2 cellular contexts compared by ENCODE assay signal in genomic region chr19:9000933-9001332, GRCh38.
TF ChIP-seq lines count a peak whose summit lies in the region.

No MANE protein-coding gene starts in this region.

TF ChIP-seq in HEK293, 187 proteins besides CTCF, POLR2A, EP300 and RAD21 (continued from another document):
- no peak for TF ChIP-seq BCL6B (tag by site-specific recombination; IDR thresholded peaks at IDR 0.05)
- peak; percentile 79 for TF ChIP-seq ZSCAN4 (tag by site-specific recombination; IDR thresholded peaks at IDR 0.05)
- no peak for TF ChIP-seq ZNF600 (tag by site-specific recombination; IDR thresholded peaks at IDR 0.05)
- no peak for TF ChIP-seq ATF2 (tag by site-specific recombination; IDR thresholded peaks at IDR 0.05; ENCODE audit: low read depth)

TF ChIP-seq in K562, 482 proteins besides CTCF, POLR2A, EP300 and RAD21:
- TF ChIP-seq ZBTB43 (CRISPR knock-in tag; IDR thresholded peaks at IDR 0.05) (peak; percentile 69; the same call in 1 of the 2 replicates), TAF15 (IDR thresholded peaks at IDR 0.05; ENCODE audit: low read depth, low read length) (no peak), ZNF398 (CRISPR knock-in tag; IDR thresholded peaks at IDR 0.05) (no peak), SRSF9 (IDR thresholded peaks at IDR 0.05; ENCODE audit: borderline replicate concordance, low read depth, low read length) (no peak), L3MBTL2 (IDR thresholded peaks at IDR 0.05) (no peak)
